Comparison of ENCODE assay signal across 8 cellular contexts in the genomic region with DNA sequence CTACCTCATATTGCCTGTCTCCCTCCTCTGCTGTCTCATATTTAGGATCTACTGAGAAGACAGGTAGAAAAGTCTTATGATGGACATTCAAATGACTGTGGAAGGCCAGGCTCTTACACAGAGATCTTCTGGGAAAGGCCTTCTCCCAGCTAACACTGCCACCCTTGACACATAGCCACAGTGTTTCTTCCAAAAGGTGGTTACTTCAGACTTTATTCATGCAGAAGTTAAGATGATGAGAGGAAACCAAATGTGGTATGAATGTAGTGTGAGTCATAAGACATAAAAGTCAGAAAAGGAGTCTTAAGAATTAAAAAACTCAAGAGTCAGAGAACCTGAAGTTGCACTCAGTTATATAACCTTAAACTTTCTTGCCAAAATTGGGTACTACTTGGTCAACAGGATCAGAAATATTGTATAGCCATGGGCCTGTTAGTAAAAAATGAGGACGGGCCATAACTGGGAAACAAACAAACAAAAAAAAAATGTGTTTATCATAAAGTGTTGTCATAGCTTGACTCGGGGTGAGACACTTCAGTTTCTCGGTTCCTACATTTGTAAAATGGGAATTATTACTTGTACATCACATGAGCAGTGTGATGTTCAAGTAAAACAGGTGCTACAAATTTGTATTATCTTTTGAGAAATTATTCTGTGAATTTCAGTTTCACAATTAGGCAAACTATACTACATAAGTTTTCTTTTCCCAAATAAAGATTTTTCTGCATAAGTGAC. TPM values are rescaled to one million over a fixed set of nuclear protein-coding genes. Genes with fewer than 3 reads are reported as not detected.
DNase-seq lines count a peak whose midpoint lies in the region; ATAC-seq and TF ChIP-seq lines count a peak whose summit lies in the region.

No MANE protein-coding gene starts in this region.

- H3K27me3 ChIP-seq in skeletal muscle tissue (ENCODE audit: control insufficient read depth in 3 of 3, insufficient read depth in 3 of 3, low read length in 3 of 3) = no peaks in the 10 kb centered on the region

- H3K9me3 ChIP-seq in skeletal muscle tissue (ENCODE audit: control insufficient read depth in 3 of 3, low read length in 3 of 3) = no peaks in the 10 kb centered on the region

- no peak overlapping the region for H3K4me3 ChIP-seq in epithelial cell of esophagus (ENCODE audit: low read length)
- no peak overlapping the region for H3K4me3 ChIP-seq in skeletal muscle tissue (ENCODE audit: low read length in 3 of 3)

- ATAC-seq in HG03159 (IDR thresholded peaks at IDR 0.05; ENCODE audit: unreplicated experiment) = peak; percentile 39

- H3K9me3 Mint-ChIP-seq in T-helper 2 cell treated with Interferon-gamma antibody and Interleukin-4, amounts not matched to agents 5 μg/mL and 100 μg/mL, for 36 hours = peaks cover 9% of the 10 kb centered on the region

- DNase-seq in activated naive CD4-positive, alpha-beta T cell treated with Interleukin-2 at 50 U/mL for 16 hours = peak; percentile 37
- DNase-seq in activated naive CD4-positive, alpha-beta T cell (lab: John Stamatoyannopoulos, UW) = no peak
- DNase-seq in T-helper 2 cell treated with Interferon-gamma antibody and Interleukin-4, amounts not matched to agents 5 μg/mL and 100 μg/mL, for 36 hours (ENCODE audit: low spot score) = peak; percentile 59
- peak; percentile 78 for DNase-seq in epithelial cell of esophagus (ENCODE audit: low read depth)
- DNase-seq in NCI-H345 (lab: John Stamatoyannopoulos, UW) = no peak
- DNase-seq in DMS 273 treated with DMSO at 0.1 percent for 48 hours (lab: John Stamatoyannopoulos, UW) = no peak

- H3K27ac Mint-ChIP-seq in T-helper 2 cell treated with Interferon-gamma antibody and Interleukin-4, amounts not matched to agents 5 μg/mL and 100 μg/mL, for 36 hours = peak overlapping the region; percentile 99

- H3K4me3 Mint-ChIP-seq in T-helper 2 cell treated with Interferon-gamma antibody and Interleukin-4, amounts not matched to agents 5 μg/mL and 100 μg/mL, for 36 hours = peak overlapping the region; percentile 89

- no peak overlapping the region for H3K9ac ChIP-seq in skeletal muscle tissue (ENCODE audit: low read depth in 1 of 3, low read length in 3 of 3)

- H3K36me3 ChIP-seq in skeletal muscle tissue (ENCODE audit: control insufficient read depth in 3 of 3, insufficient read depth in 3 of 3, low read length in 3 of 3) = peaks cover 0 to 2% (median 1%) of the 10 kb centered on the region in 3 donors

- H3K27ac ChIP-seq in skeletal muscle tissue (ENCODE audit: low read depth, low read length) = peak overlapping the region; percentile 76

- H3K4me1 ChIP-seq in skeletal muscle tissue (ENCODE audit: control insufficient read depth in 3 of 3, insufficient read depth in 3 of 3, low read length in 3 of 3) = peaks cover 12 to 30% (median 27%) of the 10 kb centered on the region in 3 donors

- no peak for TF ChIP-seq CTCF in epithelial cell of esophagus (IDR thresholded peaks at IDR 0.05; ENCODE audit: insufficient read depth, low read depth, low read length, missing control alignments)

- H3K27me3 Mint-ChIP-seq in T-helper 2 cell treated with Interferon-gamma antibody and Interleukin-4, amounts not matched to agents 5 μg/mL and 100 μg/mL, for 36 hours (ENCODE audit: low read depth) = no peaks in the 10 kb centered on the region

- peaks cover 56% of the 10 kb centered on the region for H3K4me1 Mint-ChIP-seq in T-helper 2 cell treated with Interferon-gamma antibody and Interleukin-4, amounts not matched to agents 5 μg/mL and 100 μg/mL, for 36 hours (ENCODE audit: low read depth)

- H3K36me3 Mint-ChIP-seq in T-helper 2 cell treated with Interferon-gamma antibody and Interleukin-4, amounts not matched to agents 5 μg/mL and 100 μg/mL, for 36 hours (ENCODE audit: low read depth) = peaks cover 23% of the 10 kb centered on the region

RNA-seq across cellular contexts. Expression of a gene that starts 1.2 kb away (rescaled TPM):
- 13.0 TPM for total RNA-seq in skeletal muscle tissue

Comparison
In these comparisons a context has a peak if more than half of its experiments do, and no peak if none do; other contexts are left out.
1. DNase-seq: peak in activated naive CD4-positive, alpha-beta T cell treated with Interleukin-2 at 50 U/mL for 16 hours (single experiment), T-helper 2 cell treated with Interferon-gamma antibody and Interleukin-4, amounts not matched to agents 5 μg/mL and 100 μg/mL, for 36 hours (single experiment) and epithelial cell of esophagus (single experiment); none in activated naive CD4-positive, alpha-beta T cell (0 of 4), NCI-H345 (single experiment) and DMS 273 treated with DMSO at 0.1 percent for 48 hours (single experiment).